19 cellular contexts compared by ENCODE assay signal in genomic region chr11:76777325-76777724, GRCh38.
"Had no signal": no experiment of that assay in that cellular context is flagged by ENCODE, and none has a peak within 500 bp of the region (broad histone marks: within the 10 kb centered on the region; RNA-seq: fewer than 3 reads in every experiment).

No MANE protein-coding gene starts in this region.

- DNase-seq: KBM-7, MG63, NCI-H1092, NCI-H1105 treated with DMSO at 0.1 percent for 48 hours, NCI-H1417 treated with DMSO at 0.1 percent for 48 hours, NCI-H146, NCI-H1694 treated with DMSO at 0.1 percent for 48 hours, NCI-H2081, NCI-H2107, NCI-H2227 treated with DMSO at 0.1 percent for 48 hours, NCI-H510A, NCI-H524 treated with DMSO at 0.1 percent for 48 hours, NCI-H69, NCI-H774, SHP77 had no signal

- H3K36me3 ChIP-seq: MG63 had no signal

- H3K27ac ChIP-seq: HL-60, RWPE1 had no signal

- ATAC-seq: Panc1, SK-N-SH treated with all-trans-retinoic acid at 6 μM for 48 hours had no signal

- H3K27me3 ChIP-seq: MG63 had no signal

- H3K4me3 ChIP-seq: MG63 had no signal
